Comparison of ENCODE assay signal across 21 cellular contexts in genomic region chr19:1386945-1387683, GRCh38.
"Had no signal": no experiment of that assay in that cellular context is flagged by ENCODE, and none has a peak within 500 bp of the region (broad histone marks: within the 10 kb centered on the region; RNA-seq: fewer than 3 reads in every experiment).

No MANE protein-coding gene starts in this region.

- H3K9ac ChIP-seq: neural progenitor cell had no signal

- H3K4me3 ChIP-seq: coronary artery, lung, neural progenitor cell, pancreas, transverse colon, vagina had no signal

- H3K27me3 ChIP-seq: neural progenitor cell, pancreas, transverse colon, vagina had no signal

- H3K36me3 ChIP-seq: neural progenitor cell had no signal

- ATAC-seq: activated naive CD4-positive, alpha-beta T cell treated with anti-CD3 and anti-CD28 coated beads, Interleukin-2, amount 50 U/mL, for 72 hours; activated T-cell treated with anti-CD3 and anti-CD28 coated beads, Interleukin-2, amount 50 U/mL, for 72 hours; left colon; pancreas had no signal

- H3K4me2 ChIP-seq: neural progenitor cell had no signal

- H3K27ac ChIP-seq: coronary artery, neural progenitor cell, pancreas, transverse colon, vagina had no signal

- H2AFZ ChIP-seq: neural progenitor cell had no signal

- DNase-seq: activated B cell treated with CpG ODN at 0.5 μM for 24 hours; activated CD4-positive, alpha-beta T cell treated with anti-CD3 and anti-CD28 coated beads, Interleukin-2, amount 10 ng/mL, durations not matched to agents 24 days and 14 days; activated CD8-positive, alpha-beta memory T cell treated with anti-CD3 and anti-CD28 coated beads, Interleukin-2, amount 50 U/mL, for 48 hours; activated gamma-delta T cell; activated T-cell treated with anti-CD3 and anti-CD28 coated beads, Interleukin-2, amount 50 U/mL, for 72 hours; central memory CD4-positive, alpha-beta T cell; effector CD4-positive, alpha-beta T cell; foreskin fibroblast; glutamatergic neuron; immature natural killer cell; left colon; midbrain; stimulated activated CD4-positive, alpha-beta T cell treated with anti-CD3 and anti-CD28 coated beads, Interleukin-2, amount 100 ng/mL, for 48 hours; stimulated activated naive CD4-positive, alpha-beta T cell; transverse colon had no signal

- H3K9me3 ChIP-seq: pancreas, transverse colon, vagina had no signal
